ENCODE assay signal across 10 cellular contexts in the genomic region with DNA sequence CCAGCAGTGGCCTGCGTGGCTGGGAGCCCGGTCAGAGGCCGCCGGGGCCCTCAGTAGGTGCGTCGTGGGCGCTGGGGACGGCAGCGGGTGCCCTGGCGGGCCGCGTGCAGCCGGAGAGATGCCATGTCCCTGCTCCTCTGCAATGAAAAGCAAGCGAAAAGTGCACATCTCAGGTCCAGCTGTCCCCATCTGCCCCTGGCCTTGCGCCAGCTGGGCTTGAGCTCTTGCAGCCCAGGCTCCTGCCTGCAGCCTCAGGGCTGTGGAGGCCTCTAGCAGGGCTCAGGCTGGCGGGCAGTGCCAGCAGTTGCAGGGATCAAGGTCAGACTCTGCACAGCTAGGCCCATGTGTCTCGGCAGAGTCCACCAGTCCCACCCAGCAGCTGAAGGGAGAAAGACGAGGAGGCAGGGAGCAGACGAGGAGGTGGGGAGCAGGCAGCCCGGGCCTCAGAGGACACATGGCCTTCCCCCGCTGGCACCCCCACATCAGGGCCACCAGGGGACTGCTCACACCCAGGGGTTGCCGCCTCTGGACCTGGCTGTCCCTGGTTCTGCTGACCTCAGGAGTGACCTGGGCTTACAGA. TPM values are rescaled to one million over a fixed set of nuclear protein-coding genes. Genes with fewer than 3 reads are reported as not detected.
DNase-seq lines count a peak whose midpoint lies in the region; TF ChIP-seq lines count a peak whose summit lies in the region.
"Had no signal": no experiment of that assay in that cellular context is flagged by ENCODE, and none has a peak within 500 bp of the region (broad histone marks: within the 10 kb centered on the region; RNA-seq: fewer than 3 reads in every experiment).

No MANE protein-coding gene starts in this region.

- TF ChIP-seq CTCF in esophagus muscularis mucosa (IDR thresholded peaks at IDR 0.05) (no peak), prostate gland (IDR thresholded peaks at IDR 0.05) (no peak), endothelial cell (IDR thresholded peaks at IDR 0.05; ENCODE audit: unreplicated experiment) (no peak)

- POLR2A ChIA-PET in CD4-positive, alpha-beta memory T cell (lab: Charles Lee; ENCODE audit: partially characterized antibody): interaction anchor here (0.6 to 6.5 kb wide), 9 partner anchors 10 to 63 kb away, joined by 3 to 56 read pairs (median 7); partner anchors contain the start of genes CSNK1D and SLC16A3

- no peak for TF ChIP-seq EP300 in esophagus muscularis mucosa (IDR thresholded peaks at IDR 0.05)

- H3K9me3 Mint-ChIP-seq in CD4-positive, alpha-beta memory T cell: peaks cover 0 to 6% (median 0%) of the 10 kb centered on the region in 8 donors
- H3K9me3 Mint-ChIP-seq in endothelial cell (ENCODE audit: unreplicated experiment): no peaks in the 10 kb centered on the region

- peaks cover 13 to 37% of the 10 kb centered on the region in 2 donors for H3K36me3 Mint-ChIP-seq in CD4-positive, alpha-beta memory T cell
- H3K36me3 Mint-ChIP-seq in endothelial cell (ENCODE audit: low read depth, unreplicated experiment): peaks cover 23% of the 10 kb centered on the region

- no peak overlapping the region for H3K4me3 ChIP-seq in CD4-positive, alpha-beta memory T cell (ENCODE audit: low read length in 2 of 2)
- H3K4me3 ChIP-seq in esophagus muscularis mucosa: no peak overlapping the region
- H3K4me3 ChIP-seq in prostate gland: no peak overlapping the region

- H3K27me3 Mint-ChIP-seq in CD4-positive, alpha-beta memory T cell: no peaks in the 10 kb centered on the region
- H3K27me3 Mint-ChIP-seq in endothelial cell (ENCODE audit: unreplicated experiment): peaks cover 18% of the 10 kb centered on the region

- H3K4me1 ChIP-seq in CD4-positive, alpha-beta memory T cell (ENCODE audit: insufficient read depth, low read length): peaks cover 64% of the 10 kb centered on the region
- H3K4me1 ChIP-seq in esophagus muscularis mucosa (peaks cover 74 to 100% (median 94%) of the 10 kb centered on the region in 4 donors), prostate gland (replicated peaks) (peaks cover 63% of the 10 kb centered on the region)

- no peaks in the 10 kb centered on the region for H3K9me3 ChIP-seq in CD4-positive, alpha-beta memory T cell (ENCODE audit: control insufficient read depth in 1 of 2, low read length in 2 of 2)
- no peaks in the 10 kb centered on the region for H3K9me3 ChIP-seq in esophagus muscularis mucosa
- no peaks in the 10 kb centered on the region for H3K9me3 ChIP-seq in prostate gland

- TF ChIP-seq POLR2A in esophagus muscularis mucosa (IDR thresholded peaks at IDR 0.05; ENCODE audit: low read depth) (no peak), prostate gland (IDR thresholded peaks at IDR 0.05) (no peak)

- H3K27ac Mint-ChIP-seq in CD4-positive, alpha-beta memory T cell: peak overlapping the region in 6 of 7 donors; percentile 17 to 93 (median 74)
- no peak overlapping the region for H3K27ac Mint-ChIP-seq in endothelial cell (ENCODE audit: unreplicated experiment)

- H3K27ac ChIP-seq in CD4-positive, alpha-beta memory T cell (ENCODE audit: low read depth, low read length): peak overlapping the region; percentile 12
- H3K27ac ChIP-seq in esophagus muscularis mucosa (replicated peaks in 1 of 4): peak overlapping the region; percentile 81 to 89 (median 85)
- peak overlapping the region; percentile 77 to 80 for H3K27ac ChIP-seq in prostate gland

- H3K36me3 ChIP-seq in CD4-positive, alpha-beta memory T cell (ENCODE audit: insufficient read depth, low read length): peaks cover 29% of the 10 kb centered on the region
- peaks cover 21 to 60% (median 50%) of the 10 kb centered on the region in 4 donors for H3K36me3 ChIP-seq in esophagus muscularis mucosa
- peaks cover 4 to 10% of the 10 kb centered on the region in 2 donors for H3K36me3 ChIP-seq in prostate gland

- peaks cover 21 to 69% (median 59%) of the 10 kb centered on the region in 4 donors for H3K4me1 Mint-ChIP-seq in CD4-positive, alpha-beta memory T cell
- H3K4me1 Mint-ChIP-seq in endothelial cell (ENCODE audit: unreplicated experiment): peaks cover 11% of the 10 kb centered on the region

- no peaks in the 10 kb centered on the region for H3K27me3 ChIP-seq in CD4-positive, alpha-beta memory T cell (ENCODE audit: insufficient read depth, low read length)
- H3K27me3 ChIP-seq in esophagus muscularis mucosa (no peaks in the 10 kb centered on the region), prostate gland (replicated peaks; ENCODE audit: insufficient read depth) (no peaks in the 10 kb centered on the region)

- DNase-seq in CD4-positive, alpha-beta memory T cell: no peak
- DNase-seq in NCI-H1694 treated with DMSO at 0.1 percent for 48 hours (lab: John Stamatoyannopoulos, UW) (peak; percentile 29), esophagus muscularis mucosa (ENCODE audit: extremely low spot score) (no peak), prostate gland (ENCODE audit: low spot score) (no peak), inferior parietal cortex (ENCODE audit: extremely low spot score) (no peak), endothelial cell (ENCODE audit: low spot score) (no peak), NCI-H128 (lab: John Stamatoyannopoulos, UW; ENCODE audit: unreplicated experiment) (no peak), NCI-H2107 treated with DMSO at 0.1 percent for 48 hours (lab: John Stamatoyannopoulos, UW; ENCODE audit: unreplicated experiment) (no peak)
- DNase-seq: activated gamma-delta T cell, retina had no signal

- CTCF ChIA-PET in CD4-positive, alpha-beta memory T cell (lab: Charles Lee; ENCODE audit: partially characterized antibody): interaction anchor here (1.0 to 3.0 kb wide), 3 partner anchors 34 to 81 kb away, joined by 5 to 11 read pairs (median 6); no protein-coding TSS in a partner anchor

- 43% methylated on average over 4 of the region's 22 CpGs for WGBS in esophagus muscularis mucosa
- WGBS in prostate gland: 83% methylated on average over 12 of the region's 22 CpGs

- intact Hi-C loops in CD4-positive, alpha-beta memory T cell (cut with micrococcal nuclease): loop anchor here (2.0 to 10.0 kb wide), 3 partner anchors 33 to 205 kb away; partner anchors contain the start of genes CSNK1D, DCXR and RAC3
- intact Hi-C loops in esophagus muscularis mucosa (cut with DNase I) (loop anchor here (5.0 kb wide), 1 partner anchor 52 kb away; no protein-coding TSS in a partner anchor), prostate gland (cut with DNase I) (loop anchor here (10.0 kb wide), 1 partner anchor 55 kb away; no protein-coding TSS in a partner anchor)

- peak overlapping the region in 2 of 8 donors; percentile 31 to 48 for H3K4me3 Mint-ChIP-seq in CD4-positive, alpha-beta memory T cell
- no peak overlapping the region for H3K4me3 Mint-ChIP-seq in endothelial cell (ENCODE audit: unreplicated experiment)

RNA-seq across cellular contexts. Expression of gene SLC16A3, which starts 11.2 kb away (rescaled TPM):
- total RNA-seq in CD4-positive, alpha-beta memory T cell: 10 to 100 TPM; 30.3 to 31.4 TPM
- 1 to 10 TPM; 1.4 to 5.6 TPM for polyA plus RNA-seq in CD4-positive, alpha-beta memory T cell
- 10 to 100 TPM; 17.0 to 28.8 (median 23.4) TPM for total RNA-seq in esophagus muscularis mucosa
- 10 to 100 TPM in 1 of 2 donors, 1 to 10 TPM in 1; 5.0 to 69.2 TPM for total RNA-seq in prostate gland
- total RNA-seq in endothelial cell (ENCODE audit: unreplicated experiment): 76.2 TPM

RNA-seq across cellular contexts. Expression of gene CCDC57, which starts 27.4 kb away (rescaled TPM):
- total RNA-seq in CD4-positive, alpha-beta memory T cell: 10 to 100 TPM; 80.5 to 88.7 TPM
- polyA plus RNA-seq in CD4-positive, alpha-beta memory T cell: 10 to 100 TPM; 41.6 to 43.6 TPM
- total RNA-seq in esophagus muscularis mucosa (10 to 100 TPM in 3 of 4 donors, 1 to 10 TPM in 1; 8.4 to 21.6 (median 16.4) TPM), prostate gland (10 to 100 TPM; 57.6 to 62.8 TPM), endothelial cell (ENCODE audit: unreplicated experiment) (37.2 TPM)

RNA-seq across cellular contexts. Expression of gene CSNK1D, which starts 33.5 kb away (rescaled TPM):
- total RNA-seq in CD4-positive, alpha-beta memory T cell: 100 to 1,000 TPM; 182 TPM
- 10 to 100 TPM; 31.6 to 77.2 TPM for polyA plus RNA-seq in CD4-positive, alpha-beta memory T cell
- total RNA-seq in esophagus muscularis mucosa (10 to 100 TPM; 47.2 to 65.5 (median 61.0) TPM), prostate gland (100 to 1,000 TPM in 1 of 2 donors, 10 to 100 TPM in 1; 80.3 to 155 TPM), endothelial cell (ENCODE audit: unreplicated experiment) (149 TPM)

Comparison
In these comparisons a context has a peak if more than half of its experiments do, and no peak if none do; other contexts are left out.
1. H3K27ac ChIP-seq: peak in every context shown above with its lines; median percentile 85 in esophagus muscularis mucosa; 78 in prostate gland; 12 in CD4-positive, alpha-beta memory T cell.